Comparison of ENCODE assay signal across 8 cellular contexts in the genomic region with DNA sequence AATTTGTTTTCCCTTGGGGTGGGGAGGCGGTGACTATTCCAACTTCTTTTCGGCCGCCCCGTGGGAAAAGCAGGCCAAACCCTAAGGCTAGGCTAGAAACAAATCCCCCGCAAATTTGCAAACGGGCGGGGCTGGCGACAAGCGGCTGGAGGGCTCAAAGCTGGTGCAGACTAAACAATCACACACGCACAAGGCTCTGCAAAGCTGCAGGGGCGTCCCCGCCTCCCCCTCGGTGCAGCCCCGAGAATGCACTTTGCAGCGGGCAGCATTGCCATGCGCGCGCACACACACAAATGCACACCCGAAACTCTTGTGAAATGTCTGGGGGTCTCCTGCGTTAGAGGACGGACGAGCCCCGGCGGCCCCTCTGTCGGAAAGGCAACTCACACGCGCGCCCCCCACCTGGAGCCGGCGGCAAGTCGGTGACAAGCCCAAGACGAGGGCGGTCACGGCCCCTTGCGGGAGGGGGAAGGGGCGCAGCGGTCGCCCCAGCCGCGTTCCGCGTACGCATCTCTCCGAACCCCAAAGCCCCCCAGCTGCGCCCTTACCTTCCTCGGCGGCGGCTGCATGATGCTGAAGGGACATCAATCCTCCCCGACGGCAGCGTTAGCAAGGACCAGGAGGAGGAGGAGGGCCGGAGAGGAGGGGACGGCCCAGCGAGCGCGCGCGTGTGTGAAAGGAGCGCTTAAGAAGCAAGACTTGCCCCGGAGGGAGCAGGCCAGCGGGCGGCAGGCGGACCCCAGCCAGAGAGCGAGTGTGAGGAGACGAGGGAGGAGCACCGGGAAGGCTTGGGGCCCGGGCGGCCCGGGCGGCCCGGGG. TPM values are rescaled to one million over a fixed set of nuclear protein-coding genes. Genes with fewer than 3 reads are reported as not detected.
DNase-seq lines count a peak whose midpoint lies in the region; ATAC-seq, FAIRE-seq and TF ChIP-seq lines count a peak whose summit lies in the region.

No MANE protein-coding gene starts in this region.

- H3K4me2 ChIP-seq in HepG2 (ENCODE audit: low read depth, low read length) = peak overlapping the region; percentile 82

- H4K20me1 ChIP-seq in HepG2 (ENCODE audit: insufficient read depth, low read length) = no peaks in the 10 kb centered on the region

- peaks cover 54% of the 10 kb centered on the region for H3K79me2 ChIP-seq in HepG2 (ENCODE audit: insufficient read depth, low read length)

- H2AFZ ChIP-seq in HepG2 (ENCODE audit: low read length) = no peak overlapping the region

- H3K36me3 ChIP-seq in HAP-1 (replicated peaks) (no peaks in the 10 kb centered on the region; the same call in 1 of the 2 replicates), HepG2 (replicated peaks in 1 of 2; ENCODE audit: control insufficient read depth in 1 of 2, insufficient read depth in 2 of 2, low read length in 2 of 2) (peaks cover 3 to 5% of the 10 kb centered on the region in 2 experiments; a peak in 4 of 5 replicates)

- no peaks in the 10 kb centered on the region for H3K27me3 ChIP-seq in HAP-1 (ENCODE audit: low read depth)
- H3K27me3 ChIP-seq in HepG2 (ENCODE audit: control insufficient read depth in 1 of 2, insufficient read depth in 2 of 2, low read length in 2 of 2) = no peaks in the 10 kb centered on the region; a peak in 1 of 5 replicates

- peak; percentile 36 for ATAC-seq in HepG2

- TF ChIP-seq CTCF in GM10266 (IDR thresholded peaks at IDR 0.05; ENCODE audit: control insufficient read depth, insufficient read depth, low read depth, missing control alignments) = no peak
- no peak for TF ChIP-seq CTCF in coronary artery (IDR thresholded peaks at IDR 0.05)
- TF ChIP-seq CTCF in HepG2 (CRISPR knock-in tag; IDR thresholded peaks at IDR 0.05) = 0 out of 2 replicates have a peak, but pooled peaks have one; percentile 8

- no peak for FAIRE-seq in HepG2 (lab: Jason Lieb, UNC)

- H3K4me1 ChIP-seq in HAP-1 (peaks cover 9% of the 10 kb centered on the region), HepG2 (ENCODE audit: insufficient read depth, low read length) (peaks cover 65% of the 10 kb centered on the region)

- H3K9me3 ChIP-seq in HAP-1 = no peaks in the 10 kb centered on the region
- H3K9me3 ChIP-seq in HepG2 (ENCODE audit: low read length) = no peaks in the 10 kb centered on the region

- peak overlapping the region; percentile 87 for H3K9ac ChIP-seq in HepG2 (ENCODE audit: insufficient read depth, low read depth, low read length)

- H3K27ac ChIP-seq in coronary artery (peak overlapping the region; percentile 89 to 98), HepG2 (ENCODE audit: extremely low read length, insufficient read depth, low read length) (peak overlapping the region; percentile 95)

- POLR2A ChIA-PET in HepG2 (lab: Yijun Ruan, JAX) = interaction anchor here (0.9 to 5.2 kb wide), 12 partner anchors 11 to 80 kb away, joined by 3 to 152 read pairs (median 12); no protein-coding TSS in a partner anchor

- CTCF ChIA-PET in HepG2 (lab: Yijun Ruan, JAX; ENCODE audit: low intra/inter-chr PET ratio, low total read pairs) = interaction anchor here (0.8 to 2.1 kb wide), 3 partner anchors 28 to 36 kb away, joined by 3 to 12 read pairs (median 3); no protein-coding TSS in a partner anchor

- DNase-seq in GM10266 (ENCODE audit: extremely low spot score) (peak; percentile 73), HAP-1 (ENCODE audit: low spot score in 2 of 2) (peak; percentile 67 to 85), NCI-H1105 (lab: John Stamatoyannopoulos, UW) (peak; percentile 70), coronary artery (ENCODE audit: low spot score) (peak; percentile 89), HepG2 (ENCODE audit: low spot score) (peak; percentile 47), KG1 (lab: John Stamatoyannopoulos, UW) (no peak)
- peak; percentile 25 for DNase-seq in activated CD4-positive, CD25-positive, alpha-beta regulatory T cell treated with anti-CD3 and anti-CD28 coated beads, Interleukin-2, amount 50 U/mL, for 16 hours (ENCODE audit: low read depth, low spot score)
- DNase-seq in stimulated activated CD4-positive, alpha-beta T cell treated with anti-CD3 and anti-CD28 coated beads, Interleukin-4, amount 100 ng/mL, for 4 hours = peak; percentile 38 to 53

- TF ChIP-seq POLR2A in HepG2 (IDR thresholded peaks at IDR 0.05; ENCODE audit: insufficient read depth in 1 of 2, low read depth in 2 of 2, low read length in 2 of 2) = no peak

- TF ChIP-seq RAD21 in HepG2 (CRISPR knock-in tag; IDR thresholded peaks at IDR 0.05) = no peak; the same call in 1 of the 2 replicates

- H3K4me3 ChIP-seq in HAP-1 = peak overlapping the region; percentile 86
- H3K4me3 ChIP-seq in coronary artery = peak overlapping the region; percentile 95
- H3K4me3 ChIP-seq in HepG2 (replicated peaks in 1 of 3; ENCODE audit: insufficient read depth in 1 of 3, low read depth in 2 of 3, low read length in 3 of 3) = peak overlapping the region; percentile 78 to 99 (median 91)

- intact Hi-C loops in HepG2 (cut with micrococcal nuclease; ENCODE audit: unreplicated experiment) = loop anchor here (1.0 kb wide), 1 partner anchor 32 kb away; no protein-coding TSS in a partner anchor

- no TSS peak for BruUV-seq in HepG2 (replicated peaks; lab: Mats Ljungman, UMichigan)

- 1% methylated on average over 35 of the region's 71 CpGs for WGBS in HepG2 (ENCODE audit: low lambda C conversion rate)

- in situ Hi-C loops in HAP-1 (cut with MboI; ENCODE audit: low sequenced_read_pairs) (no loop called here), HepG2 (cut with HindIII; ENCODE audit: extremely low pct_ligation_motif_present, low pct_unique_long_range_greater_than_20kb) (loop anchor here (5.0 kb wide), 1 partner anchor 36 kb away; no protein-coding TSS in a partner anchor)

- TF ChIP-seq EP300 in HepG2 (IDR thresholded peaks at IDR 0.05; ENCODE audit: low read depth in 2 of 2, low read length in 2 of 2) = no peak
- TF ChIP-seq EP300 in HepG2 (CRISPR knock-in tag; IDR thresholded peaks at IDR 0.05; ENCODE audit: borderline replicate concordance) = no peak

TF ChIP-seq in HepG2, 621 proteins besides CTCF, POLR2A, EP300 and RAD21 (continues in another document):
- TF ChIP-seq, protein P1, sequence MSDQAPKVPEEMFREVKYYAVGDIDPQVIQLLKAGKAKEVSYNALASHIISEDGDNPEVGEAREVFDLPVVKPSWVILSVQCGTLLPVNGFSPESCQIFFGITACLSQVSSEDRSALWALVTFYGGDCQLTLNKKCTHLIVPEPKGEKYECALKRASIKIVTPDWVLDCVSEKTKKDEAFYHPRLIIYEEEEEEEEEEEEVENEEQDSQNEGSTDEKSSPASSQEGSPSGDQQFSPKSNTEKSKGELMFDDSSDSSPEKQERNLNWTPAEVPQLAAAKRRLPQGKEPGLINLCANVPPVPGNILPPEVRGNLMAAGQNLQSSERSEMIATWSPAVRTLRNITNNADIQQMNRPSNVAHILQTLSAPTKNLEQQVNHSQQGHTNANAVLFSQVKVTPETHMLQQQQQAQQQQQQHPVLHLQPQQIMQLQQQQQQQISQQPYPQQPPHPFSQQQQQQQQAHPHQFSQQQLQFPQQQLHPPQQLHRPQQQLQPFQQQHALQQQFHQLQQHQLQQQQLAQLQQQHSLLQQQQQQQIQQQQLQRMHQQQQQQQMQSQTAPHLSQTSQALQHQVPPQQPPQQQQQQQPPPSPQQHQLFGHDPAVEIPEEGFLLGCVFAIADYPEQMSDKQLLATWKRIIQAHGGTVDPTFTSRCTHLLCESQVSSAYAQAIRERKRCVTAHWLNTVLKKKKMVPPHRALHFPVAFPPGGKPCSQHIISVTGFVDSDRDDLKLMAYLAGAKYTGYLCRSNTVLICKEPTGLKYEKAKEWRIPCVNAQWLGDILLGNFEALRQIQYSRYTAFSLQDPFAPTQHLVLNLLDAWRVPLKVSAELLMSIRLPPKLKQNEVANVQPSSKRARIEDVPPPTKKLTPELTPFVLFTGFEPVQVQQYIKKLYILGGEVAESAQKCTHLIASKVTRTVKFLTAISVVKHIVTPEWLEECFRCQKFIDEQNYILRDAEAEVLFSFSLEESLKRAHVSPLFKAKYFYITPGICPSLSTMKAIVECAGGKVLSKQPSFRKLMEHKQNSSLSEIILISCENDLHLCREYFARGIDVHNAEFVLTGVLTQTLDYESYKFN (CRISPR knock-in tag; conservative IDR thresholded peaks at IDR 0.05) = 0 out of 2 replicates have a peak, but pooled peaks have one; percentile 20
- TF ChIP-seq HNRNPLL (IDR thresholded peaks at IDR 0.05; ENCODE audit: low read depth, low read length, poor library complexity, severe bottlenecking) (peak; percentile 46), ZNF777 (CRISPR knock-in tag; IDR thresholded peaks at IDR 0.05) (peak; percentile 93), NCOA2 (CRISPR knock-in tag; IDR thresholded peaks at IDR 0.05) (0 out of 2 replicates have a peak, but pooled peaks have one; percentile 0), REXO4 (CRISPR knock-in tag; IDR thresholded peaks at IDR 0.05; ENCODE audit: borderline replicate concordance) (0 out of 2 replicates have a peak, but pooled peaks have one; percentile 30), ZMYM3 (CRISPR knock-in tag; IDR thresholded peaks at IDR 0.05) (peak; percentile 32; the same call in 1 of the 2 replicates), ZNF841 (CRISPR knock-in tag; IDR thresholded peaks at IDR 0.05; ENCODE audit: borderline replicate concordance) (peak; percentile 27; the same call in 1 of the 2 replicates)

RNA-seq across cellular contexts. Expression of a gene that starts 0.6 kb away (rescaled TPM):
- 20.5 and 23.6 TPM in 2 replicates for total RNA-seq in HepG2 (2016; rRNA removed; fragmentation: Illumina TruSeq; extraction: Trizol)
- total RNA-seq in HepG2 (2016; cell fraction: cytosol; rRNA removed; fragmentation: Illumina TruSeq; extraction: Trizol; ENCODE audit: low read depth) = 36.4 and 45.6 TPM in 2 replicates
- total RNA-seq in HepG2 (2016; cell fraction: insoluble cytoplasmic fraction; rRNA removed; fragmentation: Illumina TruSeq; extraction: Trizol) = 17.9 and 25.0 TPM in 2 replicates
- total RNA-seq in HepG2 (2016; cell fraction: membrane; rRNA removed; fragmentation: Illumina TruSeq; extraction: Trizol) = 23.5 and 26.3 TPM in 2 replicates
- total RNA-seq in HepG2 (2016; cell fraction: nucleus; rRNA removed; fragmentation: Illumina TruSeq; extraction: Trizol) = 28.1 and 35.4 TPM in 2 replicates
- 24.6 and 24.8 TPM in 2 replicates for polyA plus RNA-seq in HepG2 (2011; rRNA removed)
- polyA plus RNA-seq in HepG2 (2011; cell fraction: cytosol; rRNA removed) = 14.0 and 18.1 TPM in 2 replicates
- polyA plus RNA-seq in HepG2 (2011; cell fraction: nucleus; rRNA removed) = 32.8 and 33.0 TPM in 2 replicates
- 20.0 and 26.1 TPM in 2 replicates for polyA plus RNA-seq in HepG2 (2012)
- 8.8 and 9.5 TPM in 2 replicates for polyA plus RNA-seq in HepG2 (2016; cell fraction: cytosol; fragmentation: Illumina TruSeq; extraction: Trizol; ENCODE audit: low read depth)
- 27.6 and 28.5 TPM in 2 replicates for polyA plus RNA-seq in HepG2 (2016; cell fraction: insoluble cytoplasmic fraction; fragmentation: Illumina TruSeq; extraction: Trizol; ENCODE audit: low read depth)
- 18.7 and 19.6 TPM in 2 replicates for polyA plus RNA-seq in HepG2 (2016; cell fraction: membrane; fragmentation: Illumina TruSeq; extraction: Trizol; ENCODE audit: low read depth)
- 50.7 and 53.8 TPM in 2 replicates for polyA plus RNA-seq in HepG2 (2016; cell fraction: nucleus; fragmentation: Illumina TruSeq; extraction: Trizol; ENCODE audit: insufficient read depth, low read depth)
- polyA minus RNA-seq in HepG2 (2011; rRNA and poly(A)+ RNA removed; ENCODE audit: low replicate concordance) = 9.0 and 22.4 TPM in 2 replicates
- 21.3 and 25.2 TPM in 2 replicates for polyA minus RNA-seq in HepG2 (2011; cell fraction: cytosol; rRNA and poly(A)+ RNA removed)
- 51.1 and 62.9 TPM in 2 replicates for polyA minus RNA-seq in HepG2 (2011; cell fraction: nucleus; rRNA and poly(A)+ RNA removed)
